In genomic region chr1:86965012-86965826, GRCh38 we compare ENCODE assay signal across 9 cellular contexts. TPM values are rescaled to one million over a fixed set of nuclear protein-coding genes. Genes with fewer than 3 reads are reported as not detected.
DNase-seq lines count a peak whose midpoint lies in the region; ATAC-seq and TF ChIP-seq lines count a peak whose summit lies in the region.
"Had no signal": no experiment of that assay in that cellular context is flagged by ENCODE, and none has a peak within 500 bp of the region (broad histone marks: within the 10 kb centered on the region; RNA-seq: fewer than 3 reads in every experiment).

No MANE protein-coding gene starts in this region.

- no peaks in the 10 kb centered on the region for H3K9me3 ChIP-seq in colonic mucosa

- peak; percentile 54 for TF ChIP-seq CTCF in colonic mucosa (IDR thresholded peaks at IDR 0.05)

- no peak overlapping the region for H2BK120ac ChIP-seq in mesendoderm (ENCODE audit: low read depth, low read length)

- H2BK5ac ChIP-seq in mesendoderm (ENCODE audit: low read length): no peak overlapping the region

- H3K4me3 ChIP-seq in colonic mucosa: no peak overlapping the region
- no peak overlapping the region for H3K4me3 ChIP-seq in mesendoderm (ENCODE audit: low read length)
- H3K4me3 ChIP-seq: skin epidermis had no signal

- H2AK5ac ChIP-seq in mesendoderm (ENCODE audit: low read length): no peak overlapping the region

- no peak overlapping the region for H3K23ac ChIP-seq in mesendoderm (ENCODE audit: low read length)

- intact Hi-C loops in colonic mucosa (cut with DNase I): loop anchor here (2.0 to 5.0 kb wide), 2 partner anchors 132 to 183 kb away; no protein-coding TSS in a partner anchor

- H3K27me3 ChIP-seq in colonic mucosa (no peaks in the 10 kb centered on the region), mesendoderm (ENCODE audit: insufficient read depth, low read length, poor library complexity) (no peaks in the 10 kb centered on the region)

- H3K9ac ChIP-seq in colonic mucosa (ENCODE audit: low read depth in 2 of 2, low read length in 2 of 2): no peak overlapping the region
- no peak overlapping the region for H3K9ac ChIP-seq in mesendoderm (ENCODE audit: low read length)

- peak; percentile 46 for DNase-seq in D341Med (ENCODE audit: low spot score)
- DNase-seq in NCI-H460 (ENCODE audit: extremely low read depth, low read depth): peak; percentile 13
- peak; percentile 19 for DNase-seq in colonic mucosa
- DNase-seq in mesendoderm: peak; percentile 61
- DNase-seq in NCI-H187 (lab: John Stamatoyannopoulos, UW): no peak
- no peak for DNase-seq in activated naive CD4-positive, alpha-beta T cell treated with Interleukin-2 at 50 U/mL for 16 hours

- peaks cover 3% of the 10 kb centered on the region for H3K79me2 ChIP-seq in mesendoderm (ENCODE audit: control insufficient read depth, insufficient read depth, low read length)

- H3K79me1 ChIP-seq in mesendoderm (ENCODE audit: low read length): peaks cover 1% of the 10 kb centered on the region

- no peak overlapping the region for H3K18ac ChIP-seq in mesendoderm (ENCODE audit: low read length)

- H3K4me2 ChIP-seq in mesendoderm (ENCODE audit: low read length): no peak overlapping the region

- H3K4me1 ChIP-seq in colonic mucosa (no peaks in the 10 kb centered on the region), mesendoderm (ENCODE audit: control insufficient read depth, low read depth, low read length) (no peaks in the 10 kb centered on the region)

- H4K5ac ChIP-seq in mesendoderm (ENCODE audit: low read length): no peak overlapping the region

- ATAC-seq in GM21447 (IDR thresholded peaks at IDR 0.05; ENCODE audit: unreplicated experiment) (peak; percentile 34), HG03045 (IDR thresholded peaks at IDR 0.05; ENCODE audit: unreplicated experiment) (no peak)

- no peak overlapping the region for H3K4ac ChIP-seq in mesendoderm (ENCODE audit: low read depth, low read length)

- H4K8ac ChIP-seq in mesendoderm (ENCODE audit: low read depth, low read length): no peak overlapping the region

- WGBS in mesendoderm (ENCODE audit: extremely low coverage, insufficient coverage, low lambda C conversion rate): no CpG with 5 or more reads among the region's 2 CpGs

- no peak overlapping the region for H2BK15ac ChIP-seq in mesendoderm (replicated peaks; ENCODE audit: low read depth)

- H3K56ac ChIP-seq in mesendoderm (ENCODE audit: low read length): no peak overlapping the region

- H3K36me3 ChIP-seq in colonic mucosa: no peaks in the 10 kb centered on the region
- no peaks in the 10 kb centered on the region for H3K36me3 ChIP-seq in mesendoderm (ENCODE audit: control insufficient read depth, insufficient read depth, low read length)

- no peak overlapping the region for H3K27ac ChIP-seq in colonic mucosa
- H3K27ac ChIP-seq in mesendoderm (ENCODE audit: low read depth, low read length): no peak overlapping the region
- H3K27ac ChIP-seq: skin epidermis had no signal

RNA-seq across cellular contexts. Expression of gene HS2ST1, which starts 50.8 kb away (rescaled TPM):
- 15.9 and 16.0 TPM in 2 replicates for total RNA-seq in NCI-H460 (2014; rRNA removed; shearing (Covaris generic))
- polyA plus RNA-seq in NCI-H460 (2014; cell fraction: nucleus; rRNA removed): 5.7 and 8.0 TPM in 2 replicates
- total RNA-seq in colonic mucosa: 10 to 100 TPM; 21.3 to 23.5 TPM
- polyA plus RNA-seq in mesendoderm (2013, experiment 1 of 2): 11.9 TPM
- 12.1 TPM for polyA plus RNA-seq in mesendoderm (2013, experiment 2 of 2)

RNA-seq across cellular contexts. Expression of gene SELENOF, which starts 51.3 kb away (rescaled TPM):
- total RNA-seq in NCI-H460 (2014; rRNA removed; shearing (Covaris generic)): 167 and 174 TPM in 2 replicates
- polyA plus RNA-seq in NCI-H460 (2014; cell fraction: nucleus; rRNA removed): 93.3 and 113 TPM in 2 replicates
- total RNA-seq in colonic mucosa: 100 to 1,000 TPM; 207 to 215 TPM
- polyA plus RNA-seq in mesendoderm (2013, experiment 1 of 2): 135 TPM
- 136 TPM for polyA plus RNA-seq in mesendoderm (2013, experiment 2 of 2)

Comparison
In these comparisons a context has a peak if more than half of its experiments do, and no peak if none do; other contexts are left out.
1. DNase-seq: peak in D341Med (single experiment), NCI-H460 (single experiment), colonic mucosa (single experiment) and mesendoderm (single experiment); none in NCI-H187 (0 of 2) and activated naive CD4-positive, alpha-beta T cell treated with Interleukin-2 at 50 U/mL for 16 hours (single experiment).